Comparison of ENCODE assay signal across 8 cellular contexts in genomic region chr12:110742718-110743570, GRCh38. TPM values are rescaled to one million over a fixed set of nuclear protein-coding genes. Genes with fewer than 3 reads are reported as not detected.
DNase-seq lines count a peak whose midpoint lies in the region; ATAC-seq, FAIRE-seq and TF ChIP-seq lines count a peak whose summit lies in the region.

Gene PPP1CC (minus strand): TSS chr12:110742891. CDS start chr12:110742707, 184 bp downstream.

- FAIRE-seq in HTR-8/SVneo (lab: Jason Lieb, UNC), result no peak

- peaks cover 32% of the 10 kb centered on the region for H3K4me1 ChIP-seq in CD4-positive, alpha-beta memory T cell (ENCODE audit: insufficient read depth, low read length)

- H3K4me3 ChIP-seq in CD4-positive, alpha-beta memory T cell (ENCODE audit: low read length in 2 of 2), result peak within 1 kb of the TSS; percentile 66 to 69

- intact Hi-C loops in CD4-positive, alpha-beta memory T cell (cut with micrococcal nuclease), result loop anchor here (1.0 to 5.0 kb wide), 5 partner anchors 83 to 461 kb away; partner anchors contain the start of genes ANAPC7, ATP2A2, FAM216A and GPN3

- DNase-seq in CD4-positive, alpha-beta memory T cell, result peak; percentile 91 to 95 (median 92)
- peak; percentile 97 for DNase-seq in GM20000 (ENCODE audit: low spot score)
- DNase-seq in HTR-8/SVneo (ENCODE audit: insufficient read length, low spot score), result peak; percentile 87
- peak; percentile 96 for DNase-seq in NOMO-1 treated with DMSO at 0.1 percent for 48 hours (lab: John Stamatoyannopoulos, UW; ENCODE audit: unreplicated experiment)
- peak; percentile 78 to 85 for DNase-seq in activated CD8-positive, alpha-beta memory T cell treated with anti-CD3 and anti-CD28 coated beads for 4 hours (ENCODE audit: low read depth in 2 of 2)
- DNase-seq in effector memory CD8-positive, alpha-beta T cell, result peak; percentile 86 to 88 (median 86)
- peak; percentile 82 to 90 for DNase-seq in memory B cell (ENCODE audit: low spot score in 2 of 2)
- DNase-seq in stimulated activated CD8-positive, alpha-beta memory T cell treated with anti-CD3 and anti-CD28 coated beads, Interleukin-12 subunit alpha, Interleukin-12 subunit beta, amount 100 ng/mL, for 1 hour (ENCODE audit: low read depth), result peak; percentile 78

- no peaks in the 10 kb centered on the region for H3K27me3 Mint-ChIP-seq in CD4-positive, alpha-beta memory T cell
- no peaks in the 10 kb centered on the region for H3K27me3 Mint-ChIP-seq in effector memory CD8-positive, alpha-beta T cell
- H3K27me3 Mint-ChIP-seq in memory B cell, result no peaks in the 10 kb centered on the region

- H3K27me3 ChIP-seq in CD4-positive, alpha-beta memory T cell (ENCODE audit: insufficient read depth, low read length), result no peaks in the 10 kb centered on the region

- peak within 1 kb of the TSS; percentile 96 to 99 (median 98) for H3K27ac Mint-ChIP-seq in CD4-positive, alpha-beta memory T cell
- peak within 1 kb of the TSS; percentile 97 to 98 for H3K27ac Mint-ChIP-seq in effector memory CD8-positive, alpha-beta T cell
- peak within 1 kb of the TSS; percentile 95 for H3K27ac Mint-ChIP-seq in memory B cell

- peak within 1 kb of the TSS; percentile 96 to 100 (median 100) for H3K4me3 Mint-ChIP-seq in CD4-positive, alpha-beta memory T cell
- H3K4me3 Mint-ChIP-seq in effector memory CD8-positive, alpha-beta T cell, result peak within 1 kb of the TSS; percentile 96 to 99
- peak within 1 kb of the TSS; percentile 88 for H3K4me3 Mint-ChIP-seq in memory B cell

- TF ChIP-seq CTCF in GM20000 (IDR thresholded peaks at IDR 0.05; ENCODE audit: extremely low read depth, missing control alignments), result no peak

- POLR2A ChIA-PET in CD4-positive, alpha-beta memory T cell (lab: Charles Lee; ENCODE audit: partially characterized antibody), result interaction anchor here (0.6 to 3.6 kb wide), 11 partner anchors 12 to 341 kb away, joined by 3 to 13 read pairs (median 4); partner anchors contain the start of genes ARPC3, FAM216A, GPN3 and RAD9B

- CTCF ChIA-PET in CD4-positive, alpha-beta memory T cell (lab: Charles Lee; ENCODE audit: partially characterized antibody), result interaction anchor here (1.2 kb wide), 1 partner anchor 30 kb away, joined by 4 read pairs; no protein-coding TSS in a partner anchor

- ATAC-seq in effector memory CD8-positive, alpha-beta T cell (replicated peaks), result peak; percentile 87
- peak; percentile 91 for ATAC-seq in memory B cell (ENCODE audit: low read depth)

- H3K4me1 Mint-ChIP-seq in CD4-positive, alpha-beta memory T cell, result peaks cover 26 to 65% (median 41%) of the 10 kb centered on the region in 4 donors
- peaks cover 33 to 43% of the 10 kb centered on the region in 2 donors for H3K4me1 Mint-ChIP-seq in effector memory CD8-positive, alpha-beta T cell (ENCODE audit: low read depth in 2 of 2)
- peaks cover 24% of the 10 kb centered on the region for H3K4me1 Mint-ChIP-seq in memory B cell

- H3K9me3 ChIP-seq in CD4-positive, alpha-beta memory T cell (ENCODE audit: control insufficient read depth in 1 of 2, low read length in 2 of 2), result no peaks in the 10 kb centered on the region

- peak within 1 kb of the TSS; percentile 59 for H3K27ac ChIP-seq in CD4-positive, alpha-beta memory T cell (ENCODE audit: low read depth, low read length)

- H3K36me3 Mint-ChIP-seq in CD4-positive, alpha-beta memory T cell, result peaks cover 2 to 22% of the 10 kb centered on the region in 2 donors
- H3K36me3 Mint-ChIP-seq in effector memory CD8-positive, alpha-beta T cell (ENCODE audit: insufficient read depth), result peaks cover 23% of the 10 kb centered on the region
- peaks cover 5% of the 10 kb centered on the region for H3K36me3 Mint-ChIP-seq in memory B cell

- peaks cover 0 to 3% (median 0%) of the 10 kb centered on the region in 8 donors for H3K9me3 Mint-ChIP-seq in CD4-positive, alpha-beta memory T cell
- no peaks in the 10 kb centered on the region for H3K9me3 Mint-ChIP-seq in effector memory CD8-positive, alpha-beta T cell
- H3K9me3 Mint-ChIP-seq in memory B cell, result no peaks in the 10 kb centered on the region

- no peaks in the 10 kb centered on the region for H3K36me3 ChIP-seq in CD4-positive, alpha-beta memory T cell (ENCODE audit: insufficient read depth, low read length)

RNA-seq across cellular contexts. Expression of gene PPP1CC, which starts in this region (rescaled TPM):
- total RNA-seq in CD4-positive, alpha-beta memory T cell, result 100 to 1,000 TPM; 147 to 168 TPM
- polyA plus RNA-seq in CD4-positive, alpha-beta memory T cell, result 100 to 1,000 TPM; 140 to 216 TPM

Comparison
In these comparisons a context has a peak if more than half of its experiments do, and no peak if none do; other contexts are left out.
1. Peak in every context shown above with its lines: DNase-seq, ATAC-seq, H3K4me3 ChIP-seq and H3K27ac ChIP-seq.